ENCODE assay signal across 22 cellular contexts in the genomic region with DNA sequence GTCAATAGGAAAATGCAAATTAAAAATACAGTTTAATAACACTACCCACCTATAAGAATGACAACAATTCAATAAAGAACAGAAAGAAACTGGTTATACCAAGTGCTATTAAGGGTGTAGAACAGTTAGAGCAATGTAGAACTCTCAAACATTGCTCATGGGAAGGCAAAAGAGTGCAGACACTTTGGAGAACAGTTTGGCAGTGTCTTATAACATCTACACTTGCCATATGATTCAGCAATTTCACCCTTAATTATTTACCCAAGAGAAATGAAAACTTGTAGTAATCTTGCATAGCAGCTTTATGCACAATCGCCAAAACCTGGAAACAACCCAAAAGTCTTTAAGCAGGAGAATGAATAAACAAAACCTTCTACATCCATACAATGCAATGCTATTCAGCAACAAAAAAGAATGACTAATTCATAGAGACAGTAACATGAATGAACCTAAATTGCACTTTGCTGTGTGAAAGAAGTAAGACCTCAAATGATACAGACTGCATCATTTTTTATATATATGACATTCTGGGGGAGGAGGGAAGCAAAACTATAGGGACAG.
DNase-seq lines count a peak whose midpoint lies in the region; ATAC-seq, FAIRE-seq and TF ChIP-seq lines count a peak whose summit lies in the region.
"Had no signal": no experiment of that assay in that cellular context is flagged by ENCODE, and none has a peak within 500 bp of the region (broad histone marks: within the 10 kb centered on the region; RNA-seq: fewer than 3 reads in every experiment).

No MANE protein-coding gene starts in this region.

- TF ChIP-seq POLR2A in gastrocnemius medialis (IDR thresholded peaks at IDR 0.05): no peak

- H3K27ac ChIP-seq in SK-N-SH (ENCODE audit: low read depth in 2 of 2, low read length in 1 of 2) (0 out of 4 replicates have a peak overlapping the region, but pooled peaks of 1 of the 2 experiments have one; percentile 4), astrocyte (ENCODE audit: low read depth, low read length) (no peak overlapping the region), gastrocnemius medialis (no peak overlapping the region)
- H3K27ac ChIP-seq: 22Rv1, C4-2B, hepatocyte, psoas muscle had no signal

- H2AFZ ChIP-seq in SK-N-SH (ENCODE audit: low read depth) (no peak overlapping the region), astrocyte (ENCODE audit: low read depth, low read length) (no peak overlapping the region)
- H2AFZ ChIP-seq: hepatocyte had no signal

- H3K4me1 Mint-ChIP-seq in astrocyte (ENCODE audit: low read depth, unreplicated experiment): no peaks in the 10 kb centered on the region
- H3K4me1 Mint-ChIP-seq: nephron had no signal

- no peaks in the 10 kb centered on the region for H3K9me3 Mint-ChIP-seq in astrocyte (ENCODE audit: unreplicated experiment)
- H3K9me3 Mint-ChIP-seq: activated T-helper 2 cell treated with anti-CD3 and anti-CD28 coated beads, Interferon-gamma antibody, Interleukin-2, Interleukin-4, amounts not matched to agents 10 μg/mL and 5 μg/mL and 100 μg/mL, durations not matched to agents 14 hours and 24 hours and 36 hours; nephron had no signal

- CTCF ChIA-PET in SK-N-SH (lab: Yijun Ruan, JAX): no interaction called here

- no peaks in the 10 kb centered on the region for H3K9me2 ChIP-seq in SK-N-SH

- H3K36me3 ChIP-seq in SK-N-SH (replicated peaks in 1 of 2; ENCODE audit: control insufficient read depth in 1 of 2, insufficient read depth in 2 of 2, low read length in 1 of 2): no peaks in the 10 kb centered on the region
- no peaks in the 10 kb centered on the region for H3K36me3 ChIP-seq in astrocyte (ENCODE audit: insufficient read depth, low read length)
- no peaks in the 10 kb centered on the region for H3K36me3 ChIP-seq in gastrocnemius medialis

- WGBS in SK-N-SH (ENCODE audit: low lambda C conversion rate): 50% methylated on average over 1 of the region's 1 CpG

- intact Hi-C loops in gastrocnemius medialis (cut with DNase I; ENCODE audit: low total_unique reads): no loop called here

- H3K4me1 ChIP-seq in SK-N-SH (ENCODE audit: control insufficient read depth in 1 of 2, insufficient read depth in 2 of 2, low read depth in 1 of 2, low read length in 1 of 2): peaks cover 0 to 4% of the 10 kb centered on the region in 2 experiments; a peak in 1 of 4 replicates
- no peaks in the 10 kb centered on the region for H3K4me1 ChIP-seq in astrocyte (ENCODE audit: insufficient read depth, low read length)
- no peaks in the 10 kb centered on the region for H3K4me1 ChIP-seq in gastrocnemius medialis
- H3K4me1 ChIP-seq: psoas muscle had no signal

- no peak for FAIRE-seq in astrocyte (lab: Jason Lieb, UNC)
- FAIRE-seq: colon, kidney had no signal

- peak; percentile 24; the same call in 2 of the 3 replicates for ATAC-seq in SK-N-SH treated with all-trans-retinoic acid at 6 μM for 48 hours
- no peak for ATAC-seq in gastrocnemius medialis
- ATAC-seq: psoas muscle; stimulated activated naive CD8-positive, alpha-beta T cell treated with anti-CD3 and anti-CD28 coated beads, Interleukin-15, Interleukin-2, amounts not matched to agents 100 U/mL and 50 U/mL, for 24 hours had no signal

- H3K36me3 Mint-ChIP-seq in astrocyte (ENCODE audit: low read depth, unreplicated experiment): no peaks in the 10 kb centered on the region
- H3K36me3 Mint-ChIP-seq: type B pancreatic cell had no signal

- POLR2A ChIA-PET in SK-N-SH (lab: Yijun Ruan, JAX): no interaction called here

- TF ChIP-seq CTCF in SK-N-SH (IDR thresholded peaks at IDR 0.05) (no peak), astrocyte (IDR thresholded peaks at IDR 0.05; ENCODE audit: insufficient read depth, low read depth, low read length) (no peak), fibroblast of mammary gland (conservative IDR thresholded peaks at IDR 0.05; ENCODE audit: control insufficient read depth, insufficient read depth, low read depth, low read length) (no peak), gastrocnemius medialis (IDR thresholded peaks at IDR 0.05 in 4 of 5, conservative IDR thresholded peaks at IDR 0.05 in 1 of 5) (no peak)

- H3K9me3 ChIP-seq in SK-N-SH: no peaks in the 10 kb centered on the region
- no peaks in the 10 kb centered on the region for H3K9me3 ChIP-seq in astrocyte (ENCODE audit: insufficient read depth, low read depth, low read length)
- no peaks in the 10 kb centered on the region for H3K9me3 ChIP-seq in gastrocnemius medialis
- H3K9me3 ChIP-seq: psoas muscle had no signal

- TF ChIP-seq RAD21 in SK-N-SH (IDR thresholded peaks at IDR 0.05; ENCODE audit: low read length): no peak

- H3K27me3 Mint-ChIP-seq in astrocyte (ENCODE audit: low read depth, unreplicated experiment): no peaks in the 10 kb centered on the region
- H3K27me3 Mint-ChIP-seq: type B pancreatic cell had no signal

- in situ Hi-C loops in gastrocnemius medialis (cut with MboI; ENCODE audit: low sequenced_read_pairs in 4 of 4): no loop called here

- H3K79me2 ChIP-seq in SK-N-SH (ENCODE audit: insufficient read depth): no peaks in the 10 kb centered on the region
- no peaks in the 10 kb centered on the region for H3K79me2 ChIP-seq in astrocyte (ENCODE audit: insufficient read depth, low read length)
- H3K79me2 ChIP-seq: hepatocyte had no signal

- no peak overlapping the region for H3K27ac Mint-ChIP-seq in astrocyte (ENCODE audit: unreplicated experiment)
- H3K27ac Mint-ChIP-seq: activated T-helper 2 cell treated with anti-CD3 and anti-CD28 coated beads, Interferon-gamma antibody, Interleukin-2, Interleukin-4, amounts not matched to agents 10 μg/mL and 5 μg/mL and 100 μg/mL, durations not matched to agents 14 hours and 24 hours and 36 hours; nephron; type B pancreatic cell had no signal

- H3K4me3 Mint-ChIP-seq in astrocyte (ENCODE audit: unreplicated experiment): no peak overlapping the region
- H3K4me3 Mint-ChIP-seq: nephron, type B pancreatic cell had no signal

- no peak for DNase-seq in SK-N-SH
- peak; percentile 66 for DNase-seq in astrocyte (ENCODE audit: low read depth)
- peak; percentile 75 for DNase-seq in fibroblast of mammary gland (ENCODE audit: low read depth)
- DNase-seq in stromal cell of bone marrow (ENCODE audit: low read depth): peak; percentile 40
- DNase-seq in activated T-cell treated with anti-CD3 and anti-CD28 coated beads for 4 hours: no peak
- no peak for DNase-seq in putamen (ENCODE audit: low spot score)
- no peak for DNase-seq in gastrocnemius medialis
- DNase-seq: activated CD4-positive, CD25-positive, alpha-beta regulatory T cell treated with anti-CD3 and anti-CD28 coated beads, Interleukin-2, amount 50 U/mL, for 72 hours; kidney; NCI-H1694; NCI-H524; psoas muscle; stimulated activated naive CD8-positive, alpha-beta T cell treated with anti-CD3 and anti-CD28 coated beads, Interleukin-15, Interleukin-2, amounts not matched to agents 100 U/mL and 50 U/mL, for 24 hours; T1000 had no signal

- H3K27me3 ChIP-seq in SK-N-SH (ENCODE audit: insufficient read depth) (no peaks in the 10 kb centered on the region), astrocyte (ENCODE audit: insufficient read depth, low read length) (no peaks in the 10 kb centered on the region), gastrocnemius medialis (no peaks in the 10 kb centered on the region)
- H3K27me3 ChIP-seq: hepatocyte had no signal

- H4K20me1 ChIP-seq in SK-N-SH (ENCODE audit: insufficient read depth) (no peaks in the 10 kb centered on the region), astrocyte (ENCODE audit: insufficient read depth, low read length) (no peaks in the 10 kb centered on the region)

- TF ChIP-seq EP300 in SK-N-SH (IDR thresholded peaks at IDR 0.05; ENCODE audit: borderline replicate concordance in 1 of 2, low read depth in 1 of 2, low read length in 1 of 2): no peak

- H3K4me3 ChIP-seq in SK-N-SH (ENCODE audit: low read depth in 2 of 2, low read length in 1 of 2) (no peak overlapping the region), astrocyte (ENCODE audit: insufficient read depth, low read depth, low read length) (no peak overlapping the region), fibroblast of mammary gland (ENCODE audit: control insufficient read depth, low read depth, low read length) (no peak overlapping the region), gastrocnemius medialis (no peak overlapping the region)
- H3K4me3 ChIP-seq: hepatocyte, psoas muscle had no signal

- H3K9ac ChIP-seq in SK-N-SH: no peak overlapping the region
- no peak overlapping the region for H3K9ac ChIP-seq in astrocyte (ENCODE audit: low read length)

- no peak overlapping the region for H3K4me2 ChIP-seq in SK-N-SH
- no peak overlapping the region for H3K4me2 ChIP-seq in astrocyte (ENCODE audit: low read length)
- H3K4me2 ChIP-seq: hepatocyte had no signal

- H3F3A ChIP-seq in SK-N-SH (replicated peaks; ENCODE audit: insufficient read depth): peaks cover 19% of the 10 kb centered on the region

TF ChIP-seq in SK-N-SH treated with all-trans-retinoic acid at 6 μM for 48 hours, 23 proteins besides CTCF, POLR2A, EP300 and RAD21 (continues in another document):
- TF ChIP-seq, protein P1, sequence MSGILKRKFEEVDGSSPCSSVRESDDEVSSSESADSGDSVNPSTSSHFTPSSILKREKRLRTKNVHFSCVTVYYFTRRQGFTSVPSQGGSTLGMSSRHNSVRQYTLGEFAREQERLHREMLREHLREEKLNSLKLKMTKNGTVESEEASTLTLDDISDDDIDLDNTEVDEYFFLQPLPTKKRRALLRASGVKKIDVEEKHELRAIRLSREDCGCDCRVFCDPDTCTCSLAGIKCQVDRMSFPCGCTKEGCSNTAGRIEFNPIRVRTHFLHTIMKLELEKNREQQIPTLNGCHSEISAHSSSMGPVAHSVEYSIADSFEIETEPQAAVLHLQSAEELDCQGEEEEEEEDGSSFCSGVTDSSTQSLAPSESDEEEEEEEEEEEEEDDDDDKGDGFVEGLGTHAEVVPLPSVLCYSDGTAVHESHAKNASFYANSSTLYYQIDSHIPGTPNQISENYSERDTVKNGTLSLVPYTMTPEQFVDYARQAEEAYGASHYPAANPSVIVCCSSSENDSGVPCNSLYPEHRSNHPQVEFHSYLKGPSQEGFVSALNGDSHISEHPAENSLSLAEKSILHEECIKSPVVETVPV (CRISPR knock-in tag; IDR thresholded peaks at IDR 0.05): no peak
- TF ChIP-seq PPARA (CRISPR knock-in tag; IDR thresholded peaks at IDR 0.05; ENCODE audit: borderline replicate concordance): no peak

TF ChIP-seq in SK-N-SH, 30 proteins besides CTCF, POLR2A, EP300 and RAD21:
- TF ChIP-seq MXI1 (IDR thresholded peaks at IDR 0.05; ENCODE audit: low read depth, low read length): no peak
- no peak for TF ChIP-seq MEF2A (IDR thresholded peaks at IDR 0.05; ENCODE audit: borderline replicate concordance, low read depth)
- TF ChIP-seq GABPA (IDR thresholded peaks at IDR 0.05; ENCODE audit: low read depth): no peak
- TF ChIP-seq TCF12 (IDR thresholded peaks at IDR 0.05): no peak
- TF ChIP-seq POLR2AphosphoS5 (IDR thresholded peaks at IDR 0.05; ENCODE audit: low read depth, low read length): no peak
- no peak for TF ChIP-seq NFIC (IDR thresholded peaks at IDR 0.05; ENCODE audit: borderline replicate concordance)

Comparison
In these comparisons a context has a peak if more than half of its experiments do, and no peak if none do; other contexts are left out.
1. DNase-seq: peak in astrocyte (single experiment), fibroblast of mammary gland (single experiment) and stromal cell of bone marrow (single experiment); none in SK-N-SH (single experiment), activated T-cell treated with anti-CD3 and anti-CD28 coated beads for 4 hours (single experiment), putamen (single experiment) and gastrocnemius medialis (0 of 2).